Comparison of ENCODE assay signal across 18 cellular contexts in the genomic region with DNA sequence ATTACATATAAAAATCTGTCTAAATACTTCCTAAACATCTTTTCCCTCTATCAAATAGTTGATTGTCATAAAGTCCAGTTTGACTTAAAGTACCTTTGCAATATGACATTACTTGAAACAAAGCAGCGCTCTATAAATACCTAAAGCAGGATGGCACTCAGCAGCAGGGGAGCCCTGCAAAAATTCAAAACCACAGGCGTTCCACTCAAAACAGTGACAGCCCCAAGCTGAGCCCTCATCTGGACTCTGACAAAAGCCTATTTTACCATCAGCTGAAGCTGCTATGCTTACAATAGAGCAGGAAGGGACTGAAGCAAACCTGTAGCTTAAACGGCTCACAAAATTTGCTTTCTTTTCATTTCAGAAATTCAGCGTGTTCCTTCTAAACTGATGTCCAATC. TPM values are rescaled to one million over a fixed set of nuclear protein-coding genes. Genes with fewer than 3 reads are reported as not detected.
DNase-seq lines count a peak whose midpoint lies in the region; ATAC-seq and TF ChIP-seq lines count a peak whose summit lies in the region.
"Had no signal": no experiment of that assay in that cellular context is flagged by ENCODE, and none has a peak within 500 bp of the region (broad histone marks: within the 10 kb centered on the region; RNA-seq: fewer than 3 reads in every experiment).

No MANE protein-coding gene starts in this region.

- no peak overlapping the region for H3K4me3 ChIP-seq in ectodermal cell (ENCODE audit: insufficient read depth, low read depth, low read length)
- no peak overlapping the region for H3K4me3 ChIP-seq in neural progenitor cell
- H3K4me3 ChIP-seq: A549 had no signal

- POLR2A ChIA-PET in WTC11 (lab: Charles Lee) = no interaction called here

- no peak overlapping the region for H3K4me2 ChIP-seq in neural progenitor cell
- H3K4me2 ChIP-seq: A549 had no signal

- H3K27ac ChIP-seq in ectodermal cell (ENCODE audit: insufficient read depth, low read depth, low read length, poor library complexity, severe bottlenecking) (peak overlapping the region; percentile 67), neural progenitor cell (peak overlapping the region; percentile 62)
- H3K27ac ChIP-seq: 22Rv1, A549, C4-2B had no signal

- 37 to 51% methylated on average over 4 of the region's 4 CpGs for WGBS in ectodermal cell, 2 experiments

- no peak overlapping the region for H3K27ac Mint-ChIP-seq in WTC11
- no peak overlapping the region for H3K27ac Mint-ChIP-seq in neural progenitor cell
- H3K27ac Mint-ChIP-seq: CD4-positive, alpha-beta T cell; HFFc6 had no signal

- H3K36me3 Mint-ChIP-seq in WTC11 (no peaks in the 10 kb centered on the region), neural progenitor cell (no peaks in the 10 kb centered on the region)

- H4K20me1 ChIP-seq in neural progenitor cell (ENCODE audit: low read depth) = no peaks in the 10 kb centered on the region

- no peaks in the 10 kb centered on the region for H3K9me3 Mint-ChIP-seq in WTC11
- H3K9me3 Mint-ChIP-seq in neural progenitor cell = no peaks in the 10 kb centered on the region

- TF ChIP-seq CTCF in WTC11 (IDR thresholded peaks at IDR 0.05) = no peak
- no peak for TF ChIP-seq CTCF in neural progenitor cell (IDR thresholded peaks at IDR 0.05)

- CTCF ChIA-PET in WTC11 (lab: Charles Lee) = no interaction called here

- no peaks in the 10 kb centered on the region for H3K79me2 ChIP-seq in neural progenitor cell (ENCODE audit: low read depth)

- H2AFZ ChIP-seq in neural progenitor cell (replicated peaks) = peak overlapping the region; percentile 60

- H3K27me3 ChIP-seq in ectodermal cell (ENCODE audit: control insufficient read depth, insufficient read depth, low read length, poor library complexity, severe bottlenecking) = no peaks in the 10 kb centered on the region
- H3K27me3 ChIP-seq in neural progenitor cell = no peaks in the 10 kb centered on the region

- peak; percentile 97 for DNase-seq in G401 (ENCODE audit: low spot score)
- DNase-seq in WTC11 (ENCODE audit: low spot score) = no peak
- peak; percentile 45 for DNase-seq in neural progenitor cell (ENCODE audit: low spot score)
- DNase-seq in NCI-H1092 treated with DMSO at 0.1 percent for 48 hours (lab: John Stamatoyannopoulos, UW) = no peak
- DNase-seq in HCEC 1CT = no peak
- DNase-seq: AML-193; Caco-2; CD4-positive, alpha-beta T cell; GDM1; HFFc6; IMR-90 had no signal

- no peaks in the 10 kb centered on the region for H3F3A ChIP-seq in neural progenitor cell (ENCODE audit: low read depth)

- 0 out of 2 replicates have a peak, but pooled peaks have one; percentile 30 for ATAC-seq in WTC11
- ATAC-seq in SK-N-SH treated with all-trans-retinoic acid at 6 μM for 48 hours = no peak
- ATAC-seq: A549, HCT116 had no signal

- H3K9ac ChIP-seq in neural progenitor cell = no peak overlapping the region

- H3K9me3 ChIP-seq in ectodermal cell (ENCODE audit: control insufficient read depth, low read length) = no peaks in the 10 kb centered on the region
- no peaks in the 10 kb centered on the region for H3K9me3 ChIP-seq in neural progenitor cell (ENCODE audit: low read depth)
- H3K9me3 ChIP-seq: A549, Caco-2 had no signal

- H3K4me3 Mint-ChIP-seq in WTC11 (no peak overlapping the region), neural progenitor cell (no peak overlapping the region)
- H3K4me3 Mint-ChIP-seq: CD4-positive, alpha-beta T cell; HFFc6 had no signal

- peaks cover 11% of the 10 kb centered on the region for H3K4me1 Mint-ChIP-seq in WTC11
- H3K4me1 Mint-ChIP-seq in neural progenitor cell = peaks cover 10% of the 10 kb centered on the region

- no peaks in the 10 kb centered on the region for H3K27me3 Mint-ChIP-seq in WTC11 (ENCODE audit: low read depth)
- H3K27me3 Mint-ChIP-seq in neural progenitor cell (ENCODE audit: insufficient read depth, low read depth) = peaks cover 6% of the 10 kb centered on the region
- H3K27me3 Mint-ChIP-seq: CD4-positive, alpha-beta T cell had no signal

- in situ Hi-C loops in G401 (cut with HindIII; ENCODE audit: low sequenced_read_pairs) = no loop called here

- H3K4me1 ChIP-seq in ectodermal cell (ENCODE audit: control insufficient read depth, insufficient read depth, low read length) (peaks cover 7% of the 10 kb centered on the region), neural progenitor cell (peaks cover 13% of the 10 kb centered on the region)
- H3K4me1 ChIP-seq: A549, Caco-2 had no signal

- no peaks in the 10 kb centered on the region for H3K36me3 ChIP-seq in ectodermal cell (ENCODE audit: control insufficient read depth, insufficient read depth, low read length)
- H3K36me3 ChIP-seq in neural progenitor cell = no peaks in the 10 kb centered on the region

TF ChIP-seq in WTC11, 78 proteins besides CTCF, POLR2A, EP300 and RAD21 (continues in another document):
- TF ChIP-seq NR3C1 (CRISPR knock-in tag; conservative IDR thresholded peaks at IDR 0.05; ENCODE audit: low read depth) = no peak
- no peak for TF ChIP-seq NR2C2 (CRISPR knock-in tag; IDR thresholded peaks at IDR 0.05)
- TF ChIP-seq, protein P1, sequence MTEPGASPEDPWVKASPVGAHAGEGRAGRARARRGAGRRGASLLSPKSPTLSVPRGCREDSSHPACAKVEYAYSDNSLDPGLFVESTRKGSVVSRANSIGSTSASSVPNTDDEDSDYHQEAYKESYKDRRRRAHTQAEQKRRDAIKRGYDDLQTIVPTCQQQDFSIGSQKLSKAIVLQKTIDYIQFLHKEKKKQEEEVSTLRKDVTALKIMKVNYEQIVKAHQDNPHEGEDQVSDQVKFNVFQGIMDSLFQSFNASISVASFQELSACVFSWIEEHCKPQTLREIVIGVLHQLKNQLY (CRISPR knock-in tag; IDR thresholded peaks at IDR 0.05) = no peak
- TF ChIP-seq SMAD3 (CRISPR knock-in tag; IDR thresholded peaks at IDR 0.05; ENCODE audit: borderline replicate concordance) = no peak
- TF ChIP-seq, protein P2, sequence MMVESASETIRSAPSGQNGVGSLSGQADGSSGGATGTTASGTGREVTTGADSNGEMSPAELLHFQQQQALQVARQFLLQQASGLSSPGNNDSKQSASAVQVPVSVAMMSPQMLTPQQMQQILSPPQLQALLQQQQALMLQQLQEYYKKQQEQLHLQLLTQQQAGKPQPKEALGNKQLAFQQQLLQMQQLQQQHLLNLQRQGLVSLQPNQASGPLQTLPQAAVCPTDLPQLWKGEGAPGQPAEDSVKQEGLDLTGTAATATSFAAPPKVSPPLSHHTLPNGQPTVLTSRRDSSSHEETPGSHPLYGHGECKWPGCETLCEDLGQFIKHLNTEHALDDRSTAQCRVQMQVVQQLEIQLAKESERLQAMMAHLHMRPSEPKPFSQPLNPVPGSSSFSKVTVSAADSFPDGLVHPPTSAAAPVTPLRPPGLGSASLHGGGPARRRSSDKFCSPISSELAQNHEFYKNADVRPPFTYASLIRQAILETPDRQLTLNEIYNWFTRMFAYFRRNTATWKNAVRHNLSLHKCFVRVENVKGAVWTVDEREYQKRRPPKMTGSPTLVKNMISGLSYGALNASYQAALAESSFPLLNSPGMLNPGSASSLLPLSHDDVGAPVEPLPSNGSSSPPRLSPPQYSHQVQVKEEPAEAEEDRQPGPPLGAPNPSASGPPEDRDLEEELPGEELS (CRISPR knock-in tag; IDR thresholded peaks at IDR 0.05) = no peak
- no peak for TF ChIP-seq SMAD4 (CRISPR knock-in tag; IDR thresholded peaks at IDR 0.05)
- TF ChIP-seq, protein P3, sequence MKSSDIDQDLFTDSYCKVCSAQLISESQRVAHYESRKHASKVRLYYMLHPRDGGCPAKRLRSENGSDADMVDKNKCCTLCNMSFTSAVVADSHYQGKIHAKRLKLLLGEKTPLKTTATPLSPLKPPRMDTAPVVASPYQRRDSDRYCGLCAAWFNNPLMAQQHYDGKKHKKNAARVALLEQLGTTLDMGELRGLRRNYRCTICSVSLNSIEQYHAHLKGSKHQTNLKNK (CRISPR knock-in tag; IDR thresholded peaks at IDR 0.05) = no peak

TF ChIP-seq in SK-N-SH treated with all-trans-retinoic acid at 6 μM for 48 hours, 23 proteins besides CTCF, POLR2A, EP300 and RAD21 (continues in another document):
- TF ChIP-seq BACH2 (CRISPR knock-in tag; IDR thresholded peaks at IDR 0.05; ENCODE audit: borderline replicate concordance) (no peak), ZFP30 (CRISPR knock-in tag; IDR thresholded peaks at IDR 0.05) (no peak), ZNF8 (CRISPR knock-in tag; IDR thresholded peaks at IDR 0.05) (no peak), RARB (CRISPR knock-in tag; IDR thresholded peaks at IDR 0.05) (no peak), TOX (CRISPR knock-in tag; IDR thresholded peaks at IDR 0.05; ENCODE audit: borderline replicate concordance) (no peak), GLIS3 (CRISPR knock-in tag; IDR thresholded peaks at IDR 0.05) (no peak), PPARA (CRISPR knock-in tag; IDR thresholded peaks at IDR 0.05; ENCODE audit: borderline replicate concordance) (no peak), CSDC2 (CRISPR knock-in tag; IDR thresholded peaks at IDR 0.05) (no peak), ESRRG (CRISPR knock-in tag; IDR thresholded peaks at IDR 0.05) (no peak)
- TF ChIP-seq, protein P4, sequence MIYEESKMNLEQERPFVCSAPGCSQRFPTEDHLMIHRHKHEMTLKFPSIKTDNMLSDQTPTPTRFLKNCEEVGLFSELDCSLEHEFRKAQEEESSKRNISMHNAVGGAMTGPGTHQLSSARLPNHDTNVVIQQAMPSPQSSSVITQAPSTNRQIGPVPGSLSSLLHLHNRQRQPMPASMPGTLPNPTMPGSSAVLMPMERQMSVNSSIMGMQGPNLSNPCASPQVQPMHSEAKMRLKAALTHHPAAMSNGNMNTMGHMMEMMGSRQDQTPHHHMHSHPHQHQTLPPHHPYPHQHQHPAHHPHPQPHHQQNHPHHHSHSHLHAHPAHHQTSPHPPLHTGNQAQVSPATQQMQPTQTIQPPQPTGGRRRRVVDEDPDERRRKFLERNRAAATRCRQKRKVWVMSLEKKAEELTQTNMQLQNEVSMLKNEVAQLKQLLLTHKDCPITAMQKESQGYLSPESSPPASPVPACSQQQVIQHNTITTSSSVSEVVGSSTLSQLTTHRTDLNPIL (CRISPR knock-in tag; IDR thresholded peaks at IDR 0.05; ENCODE audit: low read depth) = no peak

RNA-seq across cellular contexts. Expression of a gene that starts 11.5 kb away (rescaled TPM):
- total RNA-seq in G401 (2014; rRNA removed; shearing (Covaris generic)) = not detected in 2 replicates
- total RNA-seq in WTC11 (2021) (not detected in 3 replicates), neural progenitor cell (ENCODE audit: low replicate concordance) (not detected in 2 replicates)
- not detected for polyA plus RNA-seq in ectodermal cell (2013, experiment 1 of 4)
- polyA plus RNA-seq in ectodermal cell (2013, experiment 2 of 4) = not detected
- not detected for polyA plus RNA-seq in ectodermal cell (2013, experiment 3 of 4)
- not detected for polyA plus RNA-seq in ectodermal cell (2013, experiment 4 of 4)
- total RNA-seq: Caco-2; CD4-positive, alpha-beta T cell; HFFc6; IMR-90 had no signal
- polyA plus RNA-seq: A549, BJ, IMR-90 had no signal

Comparison
In these comparisons a context has a peak if more than half of its experiments do, and no peak if none do; other contexts are left out.
1. DNase-seq: peak in G401 (single experiment) and neural progenitor cell (single experiment); none in WTC11 (single experiment), NCI-H1092 treated with DMSO at 0.1 percent for 48 hours (single experiment) and HCEC 1CT (single experiment).